ENCODE assay signal across 29 cellular contexts in the genomic region with DNA sequence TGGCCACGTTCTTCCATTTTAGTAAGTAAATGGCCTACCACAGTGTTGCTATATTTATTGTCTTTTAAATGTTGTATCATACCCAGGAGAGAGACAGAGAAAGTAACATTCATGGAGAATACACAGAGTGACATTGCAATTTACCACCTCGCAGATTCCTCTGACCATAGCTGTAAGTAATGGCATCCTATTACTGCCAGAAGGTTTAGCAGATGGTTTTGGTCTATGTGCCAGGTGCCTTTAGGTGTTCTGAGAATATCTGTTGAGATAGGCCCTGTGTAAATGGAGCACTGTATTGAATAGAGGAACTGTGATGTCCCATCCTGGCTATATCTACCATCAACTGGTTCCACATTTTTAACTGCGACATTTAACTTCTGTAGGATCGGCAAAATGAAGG.
"Had no signal": no experiment of that assay in that cellular context is flagged by ENCODE, and none has a peak within 500 bp of the region (broad histone marks: within the 10 kb centered on the region; RNA-seq: fewer than 3 reads in every experiment).

No MANE protein-coding gene starts in this region.

- H3K4me3 Mint-ChIP-seq: immature natural killer cell; mesothelial cell of epicardium; naive B cell; natural killer cell; nephron progenitor cell; neural progenitor cell; stimulated activated memory B cell treated with anti-CD40 and anti-IgM and Interleukin-4, amounts not matched to agents 10 μg/mL and 1 μg/mL and 100 μg/mL, for 72 hours had no signal

- H3K9me3 Mint-ChIP-seq: immature natural killer cell, nephron progenitor cell had no signal

- H3K4me1 Mint-ChIP-seq: immature natural killer cell; mesothelial cell of epicardium; natural killer cell; nephron progenitor cell; neural progenitor cell; stimulated activated memory B cell treated with anti-CD40 and anti-IgM and Interleukin-4, amounts not matched to agents 10 μg/mL and 1 μg/mL and 100 μg/mL, for 72 hours had no signal

- H3K27me3 ChIP-seq: neutrophil, ovary, right atrium auricular region, right lobe of liver, suprapubic skin, tibial artery, upper lobe of right lung had no signal

- DNase-seq: hypothalamus; immature natural killer cell; kidney; left colon; left ventricle myocardium inferior; mesendoderm; naive B cell; natural killer cell; nephron progenitor cell; occipital lobe; ovary; right lobe of liver; stimulated activated CD4-positive, alpha-beta T cell treated with anti-CD3 and anti-CD28 coated beads, Interleukin-1b, Interleukin-23, amount 100 ng/mL, for 48 hours; stimulated activated CD4-positive, alpha-beta T cell treated with anti-CD3 and anti-CD28 coated beads, Interleukin-2, amount 100 ng/mL, for 48 hours; stimulated activated CD4-positive, alpha-beta T cell treated with anti-CD3 and anti-CD28 coated beads, Interleukin-4, amount 100 ng/mL, for 4 hours; stimulated activated CD8-positive, alpha-beta memory T cell treated with anti-CD3 and anti-CD28 coated beads, Interleukin-4, amount 100 ng/mL, for 48 hours; stimulated activated naive CD4-positive, alpha-beta T cell treated with Interleukin-2 at 50 U/mL for 16 hours; tibial artery; upper lobe of right lung had no signal

- H3K27ac ChIP-seq: left ventricle myocardium inferior, neural progenitor cell, neutrophil, ovary, right atrium auricular region, right lobe of liver, suprapubic skin, thoracic aorta, tibial artery, upper lobe of right lung had no signal

- H3K27ac Mint-ChIP-seq: immature natural killer cell, mesothelial cell of epicardium, natural killer cell, nephron progenitor cell, neural progenitor cell, progenitor cell of endocrine pancreas had no signal

- H3K9me3 ChIP-seq: left ventricle myocardium inferior, neutrophil, ovary, right atrium auricular region, right lobe of liver, suprapubic skin, thoracic aorta, tibial artery, upper lobe of right lung had no signal

- H2AFZ ChIP-seq: neural progenitor cell had no signal

- H3K4me3 ChIP-seq: left ventricle myocardium inferior, lung, neural progenitor cell, ovary, right atrium auricular region, right lobe of liver, smooth muscle cell, suprapubic skin, thoracic aorta, tibial artery, upper lobe of right lung had no signal

- ATAC-seq: left colon; natural killer cell; right lobe of liver; stimulated activated memory B cell treated with anti-CD40 and anti-IgM and Interleukin-4, amounts not matched to agents 10 μg/mL and 1 μg/mL and 100 μg/mL, for 72 hours; upper lobe of right lung had no signal

- H3K4me2 ChIP-seq: neural progenitor cell, smooth muscle cell had no signal

- H3K4me1 ChIP-seq: left ventricle myocardium inferior, neural progenitor cell, right atrium auricular region, right lobe of liver, suprapubic skin, tibial artery, upper lobe of right lung had no signal

- H3K36me3 ChIP-seq: left ventricle myocardium inferior, neural progenitor cell, neutrophil, ovary, right atrium auricular region, right lobe of liver, suprapubic skin, thoracic aorta, tibial artery, upper lobe of right lung had no signal

- H3K27me3 Mint-ChIP-seq: naive B cell; progenitor cell of endocrine pancreas; stimulated activated memory B cell treated with anti-CD40 and anti-IgM and Interleukin-4, amounts not matched to agents 10 μg/mL and 1 μg/mL and 100 μg/mL, for 72 hours had no signal
